Comparison of ENCODE assay signal across 1 cellular context in genomic region chr6:13331516-13332348, GRCh38.
TF ChIP-seq lines count a peak whose summit lies in the region.

No MANE protein-coding gene starts in this region.

TF ChIP-seq in K562, 482 proteins besides CTCF, POLR2A, EP300 and RAD21 (continued from another document):
- peak; percentile 51; the same call in 1 of the 2 replicates for TF ChIP-seq ESRRA (IDR thresholded peaks at IDR 0.05; ENCODE audit: borderline replicate concordance, low read depth)
- TF ChIP-seq RBM22 (IDR thresholded peaks at IDR 0.05; ENCODE audit: low read depth, low read length, poor library complexity, severe bottlenecking): no peak
- TF ChIP-seq LEF1 (IDR thresholded peaks at IDR 0.05): 0 out of 2 replicates have a peak, but pooled peaks have one; percentile 6
- TF ChIP-seq, protein P1, sequence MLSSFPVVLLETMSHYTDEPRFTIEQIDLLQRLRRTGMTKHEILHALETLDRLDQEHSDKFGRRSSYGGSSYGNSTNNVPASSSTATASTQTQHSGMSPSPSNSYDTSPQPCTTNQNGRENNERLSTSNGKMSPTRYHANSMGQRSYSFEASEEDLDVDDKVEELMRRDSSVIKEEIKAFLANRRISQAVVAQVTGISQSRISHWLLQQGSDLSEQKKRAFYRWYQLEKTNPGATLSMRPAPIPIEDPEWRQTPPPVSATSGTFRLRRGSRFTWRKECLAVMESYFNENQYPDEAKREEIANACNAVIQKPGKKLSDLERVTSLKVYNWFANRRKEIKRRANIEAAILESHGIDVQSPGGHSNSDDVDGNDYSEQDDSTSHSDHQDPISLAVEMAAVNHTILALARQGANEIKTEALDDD (IDR thresholded peaks at IDR 0.05): no peak
- no peak for TF ChIP-seq ID3 (CRISPR knock-in tag; IDR thresholded peaks at IDR 0.05)
- peak; percentile 57; the same call in 1 of the 2 replicates for TF ChIP-seq ID3 (tag; IDR thresholded peaks at IDR 0.05)
- TF ChIP-seq FOXM1 (IDR thresholded peaks at IDR 0.05; ENCODE audit: low read depth): peak; percentile 72
- no peak for TF ChIP-seq FOXM1 (CRISPR knock-in tag; IDR thresholded peaks at IDR 0.05; ENCODE audit: low read depth)
- peak; percentile 48; the same call in 1 of the 2 replicates for TF ChIP-seq SMC3 (conservative IDR thresholded peaks at IDR 0.05; ENCODE audit: insufficient read depth, low read depth, low read length)
- 0 out of 2 replicates have a peak, but pooled peaks have one; percentile 9 for TF ChIP-seq ATF7 (IDR thresholded peaks at IDR 0.05)
- TF ChIP-seq, protein P2, sequence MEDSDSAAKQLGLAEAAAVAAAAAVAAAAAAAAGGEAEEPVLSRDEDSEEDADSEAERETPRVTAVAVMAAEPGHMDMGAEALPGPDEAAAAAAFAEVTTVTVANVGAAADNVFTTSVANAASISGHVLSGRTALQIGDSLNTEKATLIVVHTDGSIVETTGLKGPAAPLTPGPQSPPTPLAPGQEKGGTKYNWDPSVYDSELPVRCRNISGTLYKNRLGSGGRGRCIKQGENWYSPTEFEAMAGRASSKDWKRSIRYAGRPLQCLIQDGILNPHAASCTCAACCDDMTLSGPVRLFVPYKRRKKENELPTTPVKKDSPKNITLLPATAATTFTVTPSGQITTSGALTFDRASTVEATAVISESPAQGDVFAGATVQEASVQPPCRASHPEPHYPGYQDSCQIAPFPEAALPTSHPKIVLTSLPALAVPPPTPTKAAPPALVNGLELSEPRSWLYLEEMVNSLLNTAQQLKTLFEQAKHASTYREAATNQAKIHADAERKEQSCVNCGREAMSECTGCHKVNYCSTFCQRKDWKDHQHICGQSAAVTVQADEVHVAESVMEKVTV (CRISPR knock-in tag; IDR thresholded peaks at IDR 0.05): peak; percentile 68; the same call in 1 of the 2 replicates
- no peak for TF ChIP-seq ZNF146 (CRISPR knock-in tag; IDR thresholded peaks at IDR 0.05; ENCODE audit: unreplicated experiment)
- TF ChIP-seq, protein P3, sequence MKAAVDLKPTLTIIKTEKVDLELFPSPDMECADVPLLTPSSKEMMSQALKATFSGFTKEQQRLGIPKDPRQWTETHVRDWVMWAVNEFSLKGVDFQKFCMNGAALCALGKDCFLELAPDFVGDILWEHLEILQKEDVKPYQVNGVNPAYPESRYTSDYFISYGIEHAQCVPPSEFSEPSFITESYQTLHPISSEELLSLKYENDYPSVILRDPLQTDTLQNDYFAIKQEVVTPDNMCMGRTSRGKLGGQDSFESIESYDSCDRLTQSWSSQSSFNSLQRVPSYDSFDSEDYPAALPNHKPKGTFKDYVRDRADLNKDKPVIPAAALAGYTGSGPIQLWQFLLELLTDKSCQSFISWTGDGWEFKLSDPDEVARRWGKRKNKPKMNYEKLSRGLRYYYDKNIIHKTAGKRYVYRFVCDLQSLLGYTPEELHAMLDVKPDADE (conservative IDR thresholded peaks at IDR 0.05; ENCODE audit: control insufficient read depth, low read depth, low read length): no peak
- no peak for TF ChIP-seq PML (IDR thresholded peaks at IDR 0.05; ENCODE audit: low read length)
- TF ChIP-seq RBM39 (optimal IDR thresholded peaks at IDR 0.05; ENCODE audit: low read depth, low read length): no peak
- no peak for TF ChIP-seq MEIS2 (IDR thresholded peaks at IDR 0.05; ENCODE audit: partially characterized antibody)
- TF ChIP-seq DLX4 (CRISPR knock-in tag; IDR thresholded peaks at IDR 0.05): no peak
- TF ChIP-seq PHB2 (IDR thresholded peaks at IDR 0.05; ENCODE audit: low read depth): no peak
- TF ChIP-seq MCM5 (IDR thresholded peaks at IDR 0.05; ENCODE audit: low read depth): no peak
- TF ChIP-seq DPF2 (IDR thresholded peaks at IDR 0.05): 0 out of 2 replicates have a peak, but pooled peaks have one; percentile 12
- TF ChIP-seq IRF2 (CRISPR knock-in tag; IDR thresholded peaks at IDR 0.05): no peak
- TF ChIP-seq, protein P4, sequence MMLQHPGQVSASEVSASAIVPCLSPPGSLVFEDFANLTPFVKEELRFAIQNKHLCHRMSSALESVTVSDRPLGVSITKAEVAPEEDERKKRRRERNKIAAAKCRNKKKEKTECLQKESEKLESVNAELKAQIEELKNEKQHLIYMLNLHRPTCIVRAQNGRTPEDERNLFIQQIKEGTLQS (IDR thresholded peaks at IDR 0.05): no peak
- TF ChIP-seq, protein P4 (CRISPR knock-in tag; conservative IDR thresholded peaks at IDR 0.05): 0 out of 2 replicates have a peak, but pooled peaks have one; percentile 46
- no peak for TF ChIP-seq ZNF695 (CRISPR knock-in tag; IDR thresholded peaks at IDR 0.05)
- no peak for TF ChIP-seq TRIM25 (IDR thresholded peaks at IDR 0.05; ENCODE audit: borderline replicate concordance)
